23 cellular contexts compared by ENCODE assay signal in genomic region chr5:178442361-178443256, GRCh38.
DNase-seq lines count a peak whose midpoint lies in the region; ATAC-seq, FAIRE-seq and TF ChIP-seq lines count a peak whose summit lies in the region.
"Had no signal": no experiment of that assay in that cellular context is flagged by ENCODE, and none has a peak within 500 bp of the region (broad histone marks: within the 10 kb centered on the region; RNA-seq: fewer than 3 reads in every experiment).

No MANE protein-coding gene starts in this region.

- TF ChIP-seq CTCF in K562 (IDR thresholded peaks at IDR 0.05 in 2 of 3, conservative IDR thresholded peaks at IDR 0.05 in 1 of 3; ENCODE audit: insufficient read depth in 2 of 3, low read depth in 1 of 3, low read length in 3 of 3) (no peak), nephron progenitor cell (IDR thresholded peaks at IDR 0.05) (no peak), type B pancreatic cell (conservative IDR thresholded peaks at IDR 0.05) (no peak)

- H3K27me3 ChIP-seq in K562 (ENCODE audit: control insufficient read depth in 2 of 2, insufficient read depth in 2 of 2, low read length in 2 of 2), result peaks cover 0 to 8% of the 10 kb centered on the region in 2 experiments; a peak in 2 of 5 replicates
- H3K27me3 ChIP-seq: Peyer's patch had no signal

- H3K27ac Mint-ChIP-seq in activated T-cell treated with anti-CD3 and anti-CD28 coated beads, Interleukin-2, amount 50 U/mL, for 24 hours, result no peak overlapping the region
- H3K27ac Mint-ChIP-seq in nephron progenitor cell (peak overlapping the region; percentile 66), type B pancreatic cell (no peak overlapping the region)
- H3K27ac Mint-ChIP-seq: activated CD4-positive, alpha-beta T cell treated with anti-CD3 and anti-CD28 coated beads, Interleukin-2, amount 10 ng/mL, durations not matched to agents 7 days and 5 days; T-helper 1 cell treated with Interleukin-12 subunit alpha and Interleukin-12 subunit beta and Interleukin-4 antibody, amounts not matched to agents 30 μg/mL and 1 μg/mL, for 36 hours had no signal

- H3K79me2 ChIP-seq in K562 (ENCODE audit: control insufficient read depth, insufficient read depth, low read length), result no peaks in the 10 kb centered on the region

- FAIRE-seq in K562 (lab: Jason Lieb, UNC), result no peak
- FAIRE-seq: bronchial epithelial cell had no signal

- peak; percentile 14 for DNase-seq in activated T-cell treated with anti-CD3 and anti-CD28 coated beads, Interleukin-2, amount 50 U/mL, for 24 hours
- no peak for DNase-seq in activated T-cell treated with anti-CD3 and anti-CD28 coated beads, Interleukin-2, amount 50 U/mL, for 4 hours
- DNase-seq in K562 (ENCODE audit: extremely low read depth in 1 of 4, low spot score in 3 of 4), result no peak
- DNase-seq in nephron progenitor cell, result no peak
- DNase-seq in type B pancreatic cell (ENCODE audit: extremely low spot score, unreplicated experiment), result peak; percentile 49
- no peak for DNase-seq in GOT3 (lab: John Stamatoyannopoulos, UW)
- no peak for DNase-seq in NOMO-1 treated with dmso at 0.1 percent for 144 hours (lab: John Stamatoyannopoulos, UW; ENCODE audit: unreplicated experiment)
- DNase-seq: activated CD4-positive, alpha-beta T cell treated with anti-CD3 and anti-CD28 coated beads, Interleukin-2, amount 10 ng/mL, durations not matched to agents 7 days and 5 days; activated CD8-positive, alpha-beta memory T cell treated with anti-CD3 and anti-CD28 coated beads, Interleukin-2, amount 50 U/mL, for 48 hours; activated gamma-delta T cell treated with Interleukin-2 at 50 U/mL for 16 hours; C1 segment of cervical spinal cord; cortex of kidney; GM23248; mesenchymal stem cell; NCI-H1105; NCI-H2081; stimulated activated CD4-positive, alpha-beta T cell treated with anti-CD3 and anti-CD28 coated beads, Interleukin-1b, Interleukin-23, amount 100 ng/mL, for 48 hours had no signal

- no peak overlapping the region for H3K4me3 Mint-ChIP-seq in activated T-cell treated with anti-CD3 and anti-CD28 coated beads, Interleukin-2, amount 50 U/mL, for 24 hours
- H3K4me3 Mint-ChIP-seq in activated T-cell treated with anti-CD3 and anti-CD28 coated beads, Interleukin-2, amount 50 U/mL, for 4 hours, result no peak overlapping the region
- no peak overlapping the region for H3K4me3 Mint-ChIP-seq in nephron progenitor cell
- no peak overlapping the region for H3K4me3 Mint-ChIP-seq in type B pancreatic cell
- H3K4me3 Mint-ChIP-seq: activated CD4-positive, alpha-beta T cell treated with anti-CD3 and anti-CD28 coated beads, Interleukin-2, amount 10 ng/mL, durations not matched to agents 7 days and 5 days; T-helper 1 cell treated with Interleukin-12 subunit alpha and Interleukin-12 subunit beta and Interleukin-4 antibody, amounts not matched to agents 30 μg/mL and 1 μg/mL, for 36 hours had no signal

- no peak for TF ChIP-seq EP300 in K562 (IDR thresholded peaks at IDR 0.05; ENCODE audit: low read length)

- H3K27ac ChIP-seq in K562 (ENCODE audit: extremely low read depth, low read depth, low read length), result no peak overlapping the region
- H3K27ac ChIP-seq: GM23248, Peyer's patch, thoracic aorta had no signal

- no peaks in the 10 kb centered on the region for H3K9me3 ChIP-seq in K562 (replicated peaks; ENCODE audit: control insufficient read depth, insufficient read depth, low read depth, low read length)
- H3K9me3 ChIP-seq: Peyer's patch, thoracic aorta had no signal

- no peak for ATAC-seq in activated T-cell treated with anti-CD3 and anti-CD28 coated beads, Interleukin-2, amount 50 U/mL, for 4 hours
- no peak for ATAC-seq in K562
- no peak for ATAC-seq in HG02610 (IDR thresholded peaks at IDR 0.05; ENCODE audit: unreplicated experiment)
- ATAC-seq: naive thymus-derived CD8-positive, alpha-beta T cell had no signal

- H3K36me3 ChIP-seq in K562 (ENCODE audit: control insufficient read depth, insufficient read depth, low read length), result no peaks in the 10 kb centered on the region
- H3K36me3 ChIP-seq: Peyer's patch, thoracic aorta had no signal

- no peak overlapping the region for H3K4me2 ChIP-seq in K562 (ENCODE audit: insufficient read depth, low read length)

- no peaks in the 10 kb centered on the region for H3K36me3 Mint-ChIP-seq in activated T-cell treated with anti-CD3 and anti-CD28 coated beads, Interleukin-2, amount 50 U/mL, for 24 hours (ENCODE audit: low read depth)
- H3K36me3 Mint-ChIP-seq in activated T-cell treated with anti-CD3 and anti-CD28 coated beads, Interleukin-2, amount 50 U/mL, for 4 hours (ENCODE audit: insufficient read depth), result peaks cover 2% of the 10 kb centered on the region
- H3K36me3 Mint-ChIP-seq in nephron progenitor cell (ENCODE audit: low read depth) (peaks cover 8% of the 10 kb centered on the region), type B pancreatic cell (no peaks in the 10 kb centered on the region)
- H3K36me3 Mint-ChIP-seq: naive thymus-derived CD8-positive, alpha-beta T cell had no signal

- H3K9me1 ChIP-seq in K562 (ENCODE audit: control insufficient read depth, insufficient read depth, low read length), result no peaks in the 10 kb centered on the region

- peaks cover 6 to 10% of the 10 kb centered on the region in 2 experiments for H3K4me1 ChIP-seq in K562 (replicated peaks in 1 of 2; ENCODE audit: control insufficient read depth in 2 of 2, insufficient read depth in 2 of 2, low read length in 2 of 2)
- H3K4me1 ChIP-seq: Peyer's patch had no signal

- H3K27me3 Mint-ChIP-seq in activated T-cell treated with anti-CD3 and anti-CD28 coated beads, Interleukin-2, amount 50 U/mL, for 24 hours, result peaks cover 35% of the 10 kb centered on the region
- peaks cover 11% of the 10 kb centered on the region for H3K27me3 Mint-ChIP-seq in activated T-cell treated with anti-CD3 and anti-CD28 coated beads, Interleukin-2, amount 50 U/mL, for 4 hours (ENCODE audit: low read depth)
- H3K27me3 Mint-ChIP-seq in nephron progenitor cell (ENCODE audit: low read depth, poor library complexity), result peaks cover 3% of the 10 kb centered on the region
- no peaks in the 10 kb centered on the region for H3K27me3 Mint-ChIP-seq in type B pancreatic cell

- peaks cover 4% of the 10 kb centered on the region for H3K4me1 Mint-ChIP-seq in activated T-cell treated with anti-CD3 and anti-CD28 coated beads, Interleukin-2, amount 50 U/mL, for 24 hours (ENCODE audit: low read depth)
- peaks cover 4% of the 10 kb centered on the region for H3K4me1 Mint-ChIP-seq in activated T-cell treated with anti-CD3 and anti-CD28 coated beads, Interleukin-2, amount 50 U/mL, for 4 hours (ENCODE audit: low read depth)
- H3K4me1 Mint-ChIP-seq in nephron progenitor cell, result peaks cover 57% of the 10 kb centered on the region
- peaks cover 19% of the 10 kb centered on the region for H3K4me1 Mint-ChIP-seq in type B pancreatic cell (ENCODE audit: unreplicated experiment)

- no peak for TF ChIP-seq RAD21 in K562 (CRISPR knock-in tag; conservative IDR thresholded peaks at IDR 0.05 in 1 of 2, IDR thresholded peaks at IDR 0.05 in 1 of 2)

- intact Hi-C loops in K562 (cut with micrococcal nuclease), result no loop called here

- H3K9me3 Mint-ChIP-seq in activated T-cell treated with anti-CD3 and anti-CD28 coated beads, Interleukin-2, amount 50 U/mL, for 24 hours, result no peaks in the 10 kb centered on the region
- H3K9me3 Mint-ChIP-seq in activated T-cell treated with anti-CD3 and anti-CD28 coated beads, Interleukin-2, amount 50 U/mL, for 4 hours, result no peaks in the 10 kb centered on the region
- H3K9me3 Mint-ChIP-seq in nephron progenitor cell (peaks cover 14% of the 10 kb centered on the region), type B pancreatic cell (no peaks in the 10 kb centered on the region)
- H3K9me3 Mint-ChIP-seq: activated CD4-positive, alpha-beta T cell treated with anti-CD3 and anti-CD28 coated beads, Interleukin-2, amount 10 ng/mL, durations not matched to agents 7 days and 5 days; naive thymus-derived CD8-positive, alpha-beta T cell; T-helper 1 cell treated with Interleukin-12 subunit alpha and Interleukin-12 subunit beta and Interleukin-4 antibody, amounts not matched to agents 30 μg/mL and 1 μg/mL, for 36 hours had no signal

- H4K20me1 ChIP-seq in K562 (replicated peaks; ENCODE audit: control insufficient read depth, insufficient read depth, low read length), result no peaks in the 10 kb centered on the region

- peak overlapping the region in 1 of 2 experiments; percentile 51; a peak in 1 of 4 replicates for H3K9ac ChIP-seq in K562 (ENCODE audit: insufficient read depth in 1 of 2, low read depth in 2 of 2, low read length in 2 of 2)
- H3K9ac ChIP-seq: GM23248 had no signal

- no TSS peak for BruUV-seq in K562 (replicated peaks; lab: Mats Ljungman, UMichigan)

- POLR2A ChIA-PET in K562 (lab: Yijun Ruan, JAX), result interaction anchor here (0.6 to 1.3 kb wide), 2 partner anchors 13 to 767 kb away, joined by 3 to 4 read pairs; no protein-coding TSS in a partner anchor

- whole genome bisulfite sequencing in K562 (ENCODE audit: insufficient coverage, low coverage, missing lambda C conversion rate), result 56% methylated on average over 17 of the region's 24 CpGs

- H2AFZ ChIP-seq in K562 (ENCODE audit: low read depth, low read length), result peak overlapping the region; percentile 51
- H2AFZ ChIP-seq: GM23248 had no signal

- no peak for TF ChIP-seq POLR2A in K562 (conservative IDR thresholded peaks at IDR 0.05)

- in situ Hi-C loops in K562 (cut with MboI), result no loop called here

- H3K4me3 ChIP-seq in K562, result no peak overlapping the region
- H3K4me3 ChIP-seq: GM23248, Peyer's patch, thoracic aorta had no signal

- CTCF ChIA-PET in K562 (lab: Yijun Ruan, JAX; ENCODE audit: low intra/inter-chr PET ratio), result no interaction called here

TF ChIP-seq in K562, 482 proteins besides CTCF, POLR2A, EP300 and RAD21 (continues in another document):
- TF ChIP-seq BRD9 (IDR thresholded peaks at IDR 0.05; ENCODE audit: low read depth, partially characterized antibody) (no peak), ZNF143 (CRISPR knock-in tag; IDR thresholded peaks at IDR 0.05) (no peak), C11orf30 (IDR thresholded peaks at IDR 0.05; ENCODE audit: low read depth) (peak; percentile 75), ZNF316 (IDR thresholded peaks at IDR 0.05) (peak; percentile 80), MAFK (IDR thresholded peaks at IDR 0.05; ENCODE audit: low read length) (peak; percentile 75), JUNB (CRISPR knock-in tag; conservative IDR thresholded peaks at IDR 0.05) (no peak), NFE2 (IDR thresholded peaks at IDR 0.05; ENCODE audit: low read depth) (0 out of 2 replicates have a peak, but pooled peaks have one; percentile 4), MAFF (IDR thresholded peaks at IDR 0.05; ENCODE audit: low read length) (peak; percentile 56; the same call in 1 of the 2 replicates), MAFG (tag; conservative IDR thresholded peaks at IDR 0.05) (peak; percentile 55), ERF (CRISPR knock-in tag; IDR thresholded peaks at IDR 0.05) (no peak), ZNF584 (CRISPR knock-in tag; IDR thresholded peaks at IDR 0.05; ENCODE audit: low read depth) (no peak), FOS (IDR thresholded peaks at IDR 0.05; ENCODE audit: extremely low read depth, insufficient read length) (no peak), MIER1 (IDR thresholded peaks at IDR 0.05; ENCODE audit: low read depth) (peak; percentile 51; the same call in 1 of the 2 replicates)

Comparison
In these comparisons a context has a peak if more than half of its experiments do, and no peak if none do; other contexts are left out.
1. DNase-seq: peak in activated T-cell treated with anti-CD3 and anti-CD28 coated beads, Interleukin-2, amount 50 U/mL, for 24 hours (single experiment) and type B pancreatic cell (single experiment); none in activated T-cell treated with anti-CD3 and anti-CD28 coated beads, Interleukin-2, amount 50 U/mL, for 4 hours (single experiment), K562 (0 of 4), nephron progenitor cell (single experiment), GOT3 (single experiment) and NOMO-1 treated with dmso at 0.1 percent for 144 hours (single experiment).